Comparison of ENCODE assay signal across 31 cellular contexts in genomic region chr10:95211606-95212279, GRCh38. TPM values are rescaled to one million over a fixed set of nuclear protein-coding genes. Genes with fewer than 3 reads are reported as not detected.
DNase-seq lines count a peak whose midpoint lies in the region; ATAC-seq, FAIRE-seq and TF ChIP-seq lines count a peak whose summit lies in the region.
"Had no signal": no experiment of that assay in that cellular context is flagged by ENCODE, and none has a peak within 500 bp of the region (broad histone marks: within the 10 kb centered on the region; RNA-seq: fewer than 3 reads in every experiment).

No MANE protein-coding gene starts in this region.

- H3K36me3 Mint-ChIP-seq in progenitor cell of endocrine pancreas (ENCODE audit: insufficient read depth), result peaks cover 18% of the 10 kb centered on the region
- H3K36me3 Mint-ChIP-seq: CD4-positive, CD25-positive, alpha-beta regulatory T cell had no signal

- DNase-seq in H54 (ENCODE audit: insufficient read length, low spot score) (no peak), RCC 7860 (ENCODE audit: low spot score) (peak; percentile 57), fibroblast of mammary gland (ENCODE audit: low read depth) (peak; percentile 32), progenitor cell of endocrine pancreas (ENCODE audit: low spot score, unreplicated experiment) (no peak), HK-2 (ENCODE audit: unreplicated experiment) (no peak), NCI-H2196 (lab: John Stamatoyannopoulos, UW; ENCODE audit: unreplicated experiment) (no peak)
- DNase-seq: activated CD4-positive, alpha-beta T cell treated with anti-CD3 and anti-CD28 coated beads for 36 hours; activated gamma-delta T cell; activated naive CD8-positive, alpha-beta T cell treated with anti-CD3 and anti-CD28 coated beads, Interleukin-2, amount 50 U/mL, for 24 hours; activated T-cell treated with anti-CD3 and anti-CD28 coated beads for 4 hours; CD4-positive, CD25-positive, alpha-beta regulatory T cell; foreskin melanocyte; GOT3; left ventricle myocardium inferior; naive B cell; NCI-H1436; NCI-H82; nucleus accumbens; stimulated activated naive CD8-positive, alpha-beta T cell treated with anti-CD3 and anti-CD28 coated beads, Interleukin-15, Interleukin-2, amounts not matched to agents 100 U/mL and 50 U/mL, for 24 hours; testis had no signal

- no peaks in the 10 kb centered on the region for H3K27me3 Mint-ChIP-seq in progenitor cell of endocrine pancreas
- H3K27me3 Mint-ChIP-seq: activated naive CD8-positive, alpha-beta T cell treated with anti-CD3 and anti-CD28 coated beads, Interleukin-2, amount 50 U/mL, for 24 hours; naive B cell had no signal

- peaks cover 6% of the 10 kb centered on the region for H3K4me1 Mint-ChIP-seq in progenitor cell of endocrine pancreas (ENCODE audit: low read depth)
- H3K4me1 Mint-ChIP-seq: activated CD4-positive, alpha-beta T cell treated with anti-CD3 and anti-CD28 coated beads for 36 hours; activated naive CD8-positive, alpha-beta T cell treated with anti-CD3 and anti-CD28 coated beads, Interleukin-2, amount 50 U/mL, for 24 hours; CD4-positive, CD25-positive, alpha-beta regulatory T cell; naive B cell had no signal

- TF ChIP-seq CTCF in fibroblast of mammary gland (conservative IDR thresholded peaks at IDR 0.05; ENCODE audit: control insufficient read depth, insufficient read depth, low read depth, low read length), result no peak
- TF ChIP-seq CTCF in progenitor cell of endocrine pancreas (IDR thresholded peaks at IDR 0.05; ENCODE audit: unreplicated experiment), result no peak

- FAIRE-seq in H54 (lab: Jason Lieb, UNC) (peak; percentile 80), RCC 7860 (lab: Jason Lieb, UNC) (peak; percentile 67)
- FAIRE-seq: GM12892, K562, urothelium cell line had no signal

- H3K9me3 Mint-ChIP-seq in progenitor cell of endocrine pancreas (ENCODE audit: low read depth), result no peaks in the 10 kb centered on the region
- H3K9me3 Mint-ChIP-seq: activated naive CD8-positive, alpha-beta T cell treated with anti-CD3 and anti-CD28 coated beads, Interleukin-2, amount 50 U/mL, for 24 hours had no signal

- ATAC-seq in HG02981 (IDR thresholded peaks at IDR 0.05; ENCODE audit: unreplicated experiment), result no peak
- ATAC-seq: activated CD4-positive, alpha-beta T cell treated with anti-CD3 and anti-CD28 coated beads for 36 hours; activated naive CD8-positive, alpha-beta T cell treated with anti-CD3 and anti-CD28 coated beads, Interleukin-2, amount 50 U/mL, for 24 hours; K562; stimulated activated naive CD8-positive, alpha-beta T cell treated with anti-CD3 and anti-CD28 coated beads, Interleukin-15, Interleukin-2, amounts not matched to agents 100 U/mL and 50 U/mL, for 24 hours had no signal

- H3K27ac Mint-ChIP-seq in progenitor cell of endocrine pancreas, result peak overlapping the region; percentile 8
- H3K27ac Mint-ChIP-seq: activated CD4-positive, alpha-beta T cell treated with anti-CD3 and anti-CD28 coated beads for 36 hours; activated naive CD8-positive, alpha-beta T cell treated with anti-CD3 and anti-CD28 coated beads, Interleukin-2, amount 50 U/mL, for 24 hours; CD4-positive, CD25-positive, alpha-beta regulatory T cell; naive B cell had no signal

- H3K4me3 ChIP-seq in fibroblast of mammary gland (ENCODE audit: control insufficient read depth, low read depth, low read length), result no peak overlapping the region
- H3K4me3 ChIP-seq: hepatocyte, K562, left ventricle myocardium inferior, testis had no signal

- no peak overlapping the region for H3K4me3 Mint-ChIP-seq in progenitor cell of endocrine pancreas (ENCODE audit: low read depth)
- H3K4me3 Mint-ChIP-seq: activated CD4-positive, alpha-beta T cell treated with anti-CD3 and anti-CD28 coated beads for 36 hours; activated naive CD8-positive, alpha-beta T cell treated with anti-CD3 and anti-CD28 coated beads, Interleukin-2, amount 50 U/mL, for 24 hours; CD4-positive, CD25-positive, alpha-beta regulatory T cell; naive B cell had no signal

- no peak for TF ChIP-seq POLR2A in H54 (IDR thresholded peaks at IDR 0.05; ENCODE audit: low read depth, low read length)

RNA-seq across cellular contexts. Expression of gene ACSM6, which starts 17.7 kb away (rescaled TPM):
- not detected in 2 replicates for total RNA-seq in progenitor cell of endocrine pancreas
- total RNA-seq: activated CD4-positive, alpha-beta T cell treated with anti-CD3 and anti-CD28 coated beads for 36 hours; CD4-positive, CD25-positive, alpha-beta regulatory T cell; chondrocyte; Daoy; hepatocyte; HT-29; K562; left ventricle myocardium inferior; pulmonary artery endothelial cell; skeletal muscle tissue; T-helper 2 cell treated with Interferon-gamma antibody and Interleukin-4, amounts not matched to agents 100 ng/mL and 5 ng/mL, for 36 hours; testis had no signal

Comparison
In these comparisons a context has a peak if more than half of its experiments do, and no peak if none do; other contexts are left out.
1. DNase-seq: peak in RCC 7860 (single experiment) and fibroblast of mammary gland (single experiment); none in H54 (single experiment), progenitor cell of endocrine pancreas (single experiment), HK-2 (single experiment) and NCI-H2196 (single experiment).